Comparison of ENCODE assay signal across 9 cellular contexts in genomic region chr1:161099090-161099802, GRCh38. TPM values are rescaled to one million over a fixed set of nuclear protein-coding genes. Genes with fewer than 3 reads are reported as not detected.
DNase-seq lines count a peak whose midpoint lies in the region; ATAC-seq, FAIRE-seq and TF ChIP-seq lines count a peak whose summit lies in the region.
"Had no signal": no experiment of that assay in that cellular context is flagged by ENCODE, and none has a peak within 500 bp of the region (broad histone marks: within the 10 kb centered on the region; RNA-seq: fewer than 3 reads in every experiment).

No MANE protein-coding gene starts in this region.

- no peak overlapping the region for H2BK5ac ChIP-seq in mesenchymal stem cell (ENCODE audit: low read depth, low read length, poor library complexity, severe bottlenecking)

- H3K9ac ChIP-seq in GM12878 (ENCODE audit: control insufficient read depth, insufficient read depth, low read length) (no peak overlapping the region), mesenchymal stem cell (ENCODE audit: low read length) (peak overlapping the region; percentile 87)

- no peaks in the 10 kb centered on the region for H3K9me3 Mint-ChIP-seq in activated naive CD4-positive, alpha-beta T cell treated with anti-CD3 and anti-CD28 coated beads, Interleukin-2, amount 10 ng/mL, durations not matched to agents 7 days and 5 days
- no peaks in the 10 kb centered on the region for H3K9me3 Mint-ChIP-seq in type B pancreatic cell

- H3K9me3 ChIP-seq in GM12878 (replicated peaks; ENCODE audit: control insufficient read depth, insufficient read depth, low read length): no peaks in the 10 kb centered on the region
- H3K9me3 ChIP-seq in mesenchymal stem cell (ENCODE audit: control insufficient read depth, low read length): no peaks in the 10 kb centered on the region

- H3K27ac ChIP-seq in GM12878 (ENCODE audit: control insufficient read depth, insufficient read depth): no peak overlapping the region; the same call in 1 of the 2 replicates
- H3K27ac ChIP-seq in mesenchymal stem cell (ENCODE audit: low read length, poor library complexity, severe bottlenecking): no peak overlapping the region

- no peak for ATAC-seq in GM12878

- H3K4me1 ChIP-seq in GM12878 (ENCODE audit: control insufficient read depth, insufficient read depth, low read length): peaks cover 29% of the 10 kb centered on the region
- H3K4me1 ChIP-seq in mesenchymal stem cell (ENCODE audit: control insufficient read depth, insufficient read depth, low read depth, low read length): peaks cover 9% of the 10 kb centered on the region

- no peak overlapping the region for H2BK12ac ChIP-seq in mesenchymal stem cell (ENCODE audit: low read length in 2 of 2)

- H3K79me1 ChIP-seq in mesenchymal stem cell (replicated peaks; ENCODE audit: low read length, poor library complexity, severe bottlenecking): peaks cover 8% of the 10 kb centered on the region

- H4K8ac ChIP-seq in mesenchymal stem cell (ENCODE audit: low read length): no peak overlapping the region

- 0 out of 2 replicates have a peak, but pooled peaks have one; percentile 9 for TF ChIP-seq POLR2A in GM12878 (IDR thresholded peaks at IDR 0.05; ENCODE audit: low read depth, low read length)

- H3K27me3 ChIP-seq in GM12878 (replicated peaks in 1 of 2; ENCODE audit: control insufficient read depth in 2 of 2, insufficient read depth in 2 of 2, low read length in 1 of 2) (no peaks in the 10 kb centered on the region), mesenchymal stem cell (ENCODE audit: control insufficient read depth in 1 of 2, insufficient read depth in 1 of 2, low read length in 2 of 2) (no peaks in the 10 kb centered on the region)

- POLR2A ChIA-PET in GM12878 (lab: Charles Lee): interaction anchor here (0.5 to 5.6 kb wide), 9 partner anchors 13 to 129 kb away, joined by 3 to 66 read pairs (median 5); partner anchors contain the start of genes ARHGAP30, NIT1, PFDN2 and USF1

- peak overlapping the region; percentile 81 for H3K4me3 Mint-ChIP-seq in activated naive CD4-positive, alpha-beta T cell treated with anti-CD3 and anti-CD28 coated beads, Interleukin-2, amount 10 ng/mL, durations not matched to agents 7 days and 5 days
- H3K4me3 Mint-ChIP-seq in type B pancreatic cell: peak overlapping the region; percentile 87

- no peak overlapping the region for H3K4ac ChIP-seq in mesenchymal stem cell (ENCODE audit: low read depth in 1 of 2, low read length in 2 of 2)

- no peak overlapping the region for H2BK120ac ChIP-seq in mesenchymal stem cell (ENCODE audit: low read depth, low read length)

- DNase-seq in activated naive CD4-positive, alpha-beta T cell treated with anti-CD3 and anti-CD28 coated beads, Interleukin-2, amount 10 ng/mL, durations not matched to agents 7 days and 5 days: no peak
- DNase-seq in activated naive CD4-positive, alpha-beta T cell (lab: John Stamatoyannopoulos, UW): no peak
- no peak for DNase-seq in GM12878 (ENCODE audit: low read depth, low spot score)
- no peak for DNase-seq in mesenchymal stem cell
- DNase-seq in type B pancreatic cell (ENCODE audit: extremely low spot score, unreplicated experiment): no peak
- no peak for DNase-seq in GF-D8 (lab: John Stamatoyannopoulos, UW)
- no peak for DNase-seq in stimulated activated CD4-positive, alpha-beta T cell treated with anti-CD3 and anti-CD28 coated beads, Interleukin-15, amount 100 ng/mL, for 24 hours
- DNase-seq in midbrain (lab: John Stamatoyannopoulos, UW): no peak
- DNase-seq: NCI-H1436 treated with DMSO at 0.1 percent for 48 hours had no signal

- H3K4me2 ChIP-seq in GM12878 (ENCODE audit: control insufficient read depth, insufficient read depth) (peak overlapping the region; percentile 98), mesenchymal stem cell (ENCODE audit: low read length, poor library complexity, severe bottlenecking) (peak overlapping the region; percentile 78)

- H3K36me3 Mint-ChIP-seq in activated naive CD4-positive, alpha-beta T cell treated with anti-CD3 and anti-CD28 coated beads, Interleukin-2, amount 10 ng/mL, durations not matched to agents 7 days and 5 days: peaks cover 23% of the 10 kb centered on the region
- H3K36me3 Mint-ChIP-seq in type B pancreatic cell: peaks cover 5% of the 10 kb centered on the region

- H2AFZ ChIP-seq in GM12878 (ENCODE audit: control insufficient read depth, low read depth, low read length): no peak overlapping the region
- H2AFZ ChIP-seq in mesenchymal stem cell (ENCODE audit: low read depth, low read length): no peak overlapping the region

- H3K4me3 ChIP-seq in GM12878 (peak overlapping the region; percentile 74; the same call in 1 of the 2 replicates), mesenchymal stem cell (ENCODE audit: insufficient read depth in 1 of 2, low read depth in 1 of 2, low read length in 2 of 2) (peak overlapping the region in 1 of 2 experiments; percentile 94)

- in situ Hi-C loops in GM12878 (cut with MboI): no loop called here

- H3K18ac ChIP-seq in mesenchymal stem cell (ENCODE audit: low read depth in 1 of 2, low read length in 2 of 2): no peak overlapping the region

- TF ChIP-seq EP300 in GM12878 (IDR thresholded peaks at IDR 0.05; ENCODE audit: borderline replicate concordance in 1 of 2, control insufficient read depth in 1 of 2, low read depth in 2 of 2, low read length in 2 of 2): no peak

- TF ChIP-seq CTCF in GM12878 (IDR thresholded peaks at IDR 0.05 in 2 of 3, conservative IDR thresholded peaks at IDR 0.05 in 1 of 3; ENCODE audit: control insufficient read depth in 2 of 3, extremely low read depth in 1 of 3, insufficient read depth in 1 of 3, low read depth in 3 of 3, low read length in 3 of 3): no peak
- no peak for TF ChIP-seq CTCF in type B pancreatic cell (conservative IDR thresholded peaks at IDR 0.05)

- no peaks in the 10 kb centered on the region; the same call in 1 of the 2 replicates for H3K79me2 ChIP-seq in GM12878 (ENCODE audit: control insufficient read depth, insufficient read depth, low read length)

- no peak for FAIRE-seq in GM12878 (lab: Jason Lieb, UNC)

- RAD21 ChIA-PET in GM12878 (lab: Charles Lee; ENCODE audit: unreplicated experiment): interaction anchor here (0.7 to 6.7 kb wide), 6 partner anchors 28 to 283 kb away, joined by 3 to 90 read pairs (median 5); partner anchors contain the start of genes ARHGAP30 and USF1

- H3K14ac ChIP-seq in mesenchymal stem cell (ENCODE audit: low read length in 2 of 2): no peak overlapping the region

- intact Hi-C loops in GM12878 (cut with micrococcal nuclease; ENCODE audit: unreplicated experiment): no loop called here

- H2AK5ac ChIP-seq in mesenchymal stem cell (ENCODE audit: low read length, severe bottlenecking): no peak overlapping the region

- H3K23ac ChIP-seq in mesenchymal stem cell (ENCODE audit: low read length in 2 of 2): no peak overlapping the region

- CTCF ChIA-PET in activated naive CD4-positive, alpha-beta T cell treated with anti-CD3 and anti-CD28 coated beads, Interleukin-2, amount 10 ng/mL, durations not matched to agents 7 days and 5 days (lab: Charles Lee): interaction anchor here (1.0 to 9.6 kb wide), 11 partner anchors 10 to 147 kb away, joined by 3 to 196 read pairs (median 6); partner anchors contain the start of genes ARHGAP30, NECTIN4, NIT1 and PFDN2
- CTCF ChIA-PET in GM12878 (lab: Yijun Ruan, JAX): interaction anchor here (0.8 to 7.6 kb wide), 13 partner anchors 13 to 283 kb away, joined by 3 to 181 read pairs (median 10); partner anchors contain the start of genes ARHGAP30, ITLN2, NIT1 and PFDN2

- H3K4me1 Mint-ChIP-seq in activated naive CD4-positive, alpha-beta T cell treated with anti-CD3 and anti-CD28 coated beads, Interleukin-2, amount 10 ng/mL, durations not matched to agents 7 days and 5 days: peaks cover 23% of the 10 kb centered on the region
- H3K4me1 Mint-ChIP-seq in type B pancreatic cell (ENCODE audit: unreplicated experiment): peaks cover 11% of the 10 kb centered on the region

- H4K20me1 ChIP-seq in GM12878 (ENCODE audit: control insufficient read depth, insufficient read depth): no peaks in the 10 kb centered on the region

- BruUV-seq in GM12878 (replicated peaks; lab: Mats Ljungman, UMichigan): no TSS peak

- H3K36me3 ChIP-seq in GM12878 (ENCODE audit: control insufficient read depth in 2 of 2, insufficient read depth in 2 of 2, low read length in 1 of 2) (peaks cover 4 to 11% of the 10 kb centered on the region in 2 experiments), mesenchymal stem cell (ENCODE audit: control insufficient read depth in 1 of 2, insufficient read depth in 2 of 2, low read depth in 1 of 2, low read length in 2 of 2) (peaks cover 16 to 21% of the 10 kb centered on the region in 2 experiments)

- SMC1A ChIA-PET in GM12878 (lab: Charles Lee; ENCODE audit: uncharacterized antibody, unreplicated experiment): interaction anchor here (0.7 to 7.0 kb wide), 9 partner anchors 13 to 125 kb away, joined by 3 to 110 read pairs (median 3); partner anchors contain the start of gene ARHGAP30

- peaks cover 38% of the 10 kb centered on the region for H3K27me3 Mint-ChIP-seq in activated naive CD4-positive, alpha-beta T cell treated with anti-CD3 and anti-CD28 coated beads, Interleukin-2, amount 10 ng/mL, durations not matched to agents 7 days and 5 days
- peaks cover 4% of the 10 kb centered on the region for H3K27me3 Mint-ChIP-seq in type B pancreatic cell

- no peak overlapping the region for H4K91ac ChIP-seq in mesenchymal stem cell (ENCODE audit: low read length)

- 92% methylated on average over 9 of the region's 9 CpGs for WGBS in GM12878 (ENCODE audit: insufficient coverage, insufficient replicate concordance, low lambda C conversion rate, missing lambda C conversion rate)
- WGBS in mesenchymal stem cell: 97% methylated on average over 9 of the region's 9 CpGs

- no peak overlapping the region for H2BK15ac ChIP-seq in mesenchymal stem cell (ENCODE audit: low read depth, poor library complexity, severe bottlenecking)

- TF ChIP-seq RAD21 in GM12878 (IDR thresholded peaks at IDR 0.05; ENCODE audit: insufficient read depth, low read depth, low read length): no peak

- H3K27ac Mint-ChIP-seq in activated naive CD4-positive, alpha-beta T cell treated with anti-CD3 and anti-CD28 coated beads, Interleukin-2, amount 10 ng/mL, durations not matched to agents 7 days and 5 days: no peak overlapping the region
- peak overlapping the region; percentile 77 for H3K27ac Mint-ChIP-seq in type B pancreatic cell

RNA-seq across cellular contexts. Expression of gene KLHDC9, which starts 1.1 kb away (rescaled TPM):
- 1.7 and 2.1 TPM in 2 replicates for total RNA-seq in GM12878 (2013; cell fraction: nucleolus; rRNA removed)
- 2.2 and 2.5 TPM in 2 replicates for total RNA-seq in GM12878 (2014; rRNA removed)
- 1.2 and 2.1 TPM in 2 replicates for total RNA-seq in GM12878 (2014; rRNA removed; fragmentation: Illumina TruSeq; extraction: Trizol)
- total RNA-seq in GM12878 (2021): 2.7 and 3.3 TPM in 2 replicates
- polyA plus RNA-seq in GM12878 (2011; ENCODE audit: low read depth): 4.2 TPM
- polyA plus RNA-seq in GM12878 (2011; rRNA removed): 3.4 and 3.9 TPM in 2 replicates
- 2.9 and 3.5 TPM in 2 replicates for polyA plus RNA-seq in GM12878 (2011; cell fraction: cytosol; rRNA removed)
- 4.5 and 4.8 TPM in 2 replicates for polyA plus RNA-seq in GM12878 (2011; cell fraction: nucleus; rRNA removed)
- 2.2 and 2.3 TPM in 2 replicates for polyA plus RNA-seq in GM12878 (2012)
- 0.52 and 1.3 TPM in 2 replicates for polyA plus RNA-seq in GM12878 (2014; fragmentation: Illumina TruSeq; extraction: Trizol)
- 1 to 10 TPM in 1 of 2 experiments, under 1 TPM in 1; 0.66 to 1.3 TPM for polyA plus RNA-seq in GM12878 (2014; fragmentation: Nextera tagmentation; extraction: Ambion mirVana)
- polyA plus RNA-seq in GM12878 (2014; rRNA removed): 2.8 and 3.8 TPM in 2 replicates
- polyA plus RNA-seq in GM12878 (2016; fragmentation: Nextera tagmentation; extraction: Ambion mirVana): 1 to 10 TPM; 3.1 to 4.9 TPM
- polyA minus RNA-seq in GM12878 (2011; rRNA and poly(A)+ RNA removed): 0.82 and 1.2 TPM in 2 replicates
- polyA minus RNA-seq in GM12878 (2011; cell fraction: cytosol; rRNA and poly(A)+ RNA removed): not detected in 2 replicates
- polyA minus RNA-seq in GM12878 (2011; cell fraction: nucleus; rRNA and poly(A)+ RNA removed): 1.1 and 1.5 TPM in 2 replicates
- 1.3 TPM for polyA plus RNA-seq in mesenchymal stem cell (2013, experiment 1 of 2)
- 1.7 TPM for polyA plus RNA-seq in mesenchymal stem cell (2013, experiment 2 of 2)
- total RNA-seq in type B pancreatic cell (ENCODE audit: low replicate concordance): 14.1 and 14.3 TPM in 2 replicates

RNA-seq across cellular contexts. Expression of gene NECTIN4, which starts 9.9 kb away (rescaled TPM):
- total RNA-seq in GM12878 (2013; cell fraction: nucleolus; rRNA removed): not detected in 2 replicates
- 2.5 and 2.8 TPM in 2 replicates for total RNA-seq in GM12878 (2014; rRNA removed)
- 3.1 and 3.3 TPM in 2 replicates for total RNA-seq in GM12878 (2014; rRNA removed; fragmentation: Illumina TruSeq; extraction: Trizol)
- total RNA-seq in GM12878 (2021): 4.0 and 5.6 TPM in 2 replicates
- polyA plus RNA-seq in GM12878 (2011; ENCODE audit: low read depth): 3.0 TPM
- 7.5 and 8.7 TPM in 2 replicates for polyA plus RNA-seq in GM12878 (2011; rRNA removed)
- polyA plus RNA-seq in GM12878 (2011; cell fraction: cytosol; rRNA removed): 6.4 and 9.5 TPM in 2 replicates
- polyA plus RNA-seq in GM12878 (2011; cell fraction: nucleus; rRNA removed): 5.1 and 6.9 TPM in 2 replicates
- polyA plus RNA-seq in GM12878 (2012): 2.3 and 3.2 TPM in 2 replicates
- 2.6 and 4.5 TPM in 2 replicates for polyA plus RNA-seq in GM12878 (2014; fragmentation: Illumina TruSeq; extraction: Trizol)
- 1 to 10 TPM; 3.2 to 3.5 TPM for polyA plus RNA-seq in GM12878 (2014; fragmentation: Nextera tagmentation; extraction: Ambion mirVana)
- 3.4 TPM in 2 replicates for polyA plus RNA-seq in GM12878 (2014; rRNA removed)
- 1 to 10 TPM; 6.9 to 8.3 TPM for polyA plus RNA-seq in GM12878 (2016; fragmentation: Nextera tagmentation; extraction: Ambion mirVana)
- 14.3 and 18.7 TPM in 2 replicates for polyA minus RNA-seq in GM12878 (2011; rRNA and poly(A)+ RNA removed)
- 2.3 and 4.4 TPM in 2 replicates for polyA minus RNA-seq in GM12878 (2011; cell fraction: cytosol; rRNA and poly(A)+ RNA removed)
- 2.3 and 5.5 TPM in 2 replicates for polyA minus RNA-seq in GM12878 (2011; cell fraction: nucleus; rRNA and poly(A)+ RNA removed)
- polyA plus RNA-seq in mesenchymal stem cell (2013, experiment 1 of 2): 0.03 TPM
- polyA plus RNA-seq in mesenchymal stem cell (2013, experiment 2 of 2): 0.01 TPM
- 57.7 and 193 TPM in 2 replicates for total RNA-seq in type B pancreatic cell (ENCODE audit: low replicate concordance)

RNA-seq across cellular contexts. Expression of gene PFDN2, which starts 18.6 kb away (rescaled TPM):
- total RNA-seq in GM12878 (2013; cell fraction: nucleolus; rRNA removed): 2.0 and 4.3 TPM in 2 replicates
- total RNA-seq in GM12878 (2014; rRNA removed): 52.1 and 52.3 TPM in 2 replicates
- 44.0 and 54.3 TPM in 2 replicates for total RNA-seq in GM12878 (2014; rRNA removed; fragmentation: Illumina TruSeq; extraction: Trizol)
- total RNA-seq in GM12878 (2021): 76.8 and 81.8 TPM in 2 replicates
- 45.1 TPM for polyA plus RNA-seq in GM12878 (2011; ENCODE audit: low read depth)
- polyA plus RNA-seq in GM12878 (2011; rRNA removed): 111 and 127 TPM in 2 replicates
- polyA plus RNA-seq in GM12878 (2011; cell fraction: cytosol; rRNA removed): 103 and 106 TPM in 2 replicates
- 34.5 and 52.5 TPM in 2 replicates for polyA plus RNA-seq in GM12878 (2011; cell fraction: nucleus; rRNA removed)
- polyA plus RNA-seq in GM12878 (2012): 82.6 and 88.2 TPM in 2 replicates
- 63.2 and 84.1 TPM in 2 replicates for polyA plus RNA-seq in GM12878 (2014; fragmentation: Illumina TruSeq; extraction: Trizol)
- polyA plus RNA-seq in GM12878 (2014; fragmentation: Nextera tagmentation; extraction: Ambion mirVana): 10 to 100 TPM; 30.0 to 59.6 TPM
- polyA plus RNA-seq in GM12878 (2014; rRNA removed): 102 and 117 TPM in 2 replicates
- polyA plus RNA-seq in GM12878 (2016; fragmentation: Nextera tagmentation; extraction: Ambion mirVana): 100 to 1,000 TPM; 136 to 141 TPM
- polyA minus RNA-seq in GM12878 (2011; rRNA and poly(A)+ RNA removed): 24.8 and 34.2 TPM in 2 replicates
- 14.4 and 21.2 TPM in 2 replicates for polyA minus RNA-seq in GM12878 (2011; cell fraction: cytosol; rRNA and poly(A)+ RNA removed)
- polyA minus RNA-seq in GM12878 (2011; cell fraction: nucleus; rRNA and poly(A)+ RNA removed): 2.9 and 8.3 TPM in 2 replicates
- 252 TPM for polyA plus RNA-seq in mesenchymal stem cell (2013, experiment 1 of 2)
- 245 TPM for polyA plus RNA-seq in mesenchymal stem cell (2013, experiment 2 of 2)
- total RNA-seq in type B pancreatic cell (ENCODE audit: low replicate concordance): 41.1 and 50.9 TPM in 2 replicates

RNA-seq across cellular contexts. Expression of gene NIT1, which starts 18.7 kb away (rescaled TPM):
- total RNA-seq in GM12878 (2013; cell fraction: nucleolus; rRNA removed): 53.0 and 53.6 TPM in 2 replicates
- total RNA-seq in GM12878 (2014; rRNA removed) (27.9 and 33.0 TPM in 2 replicates), GM12878 (2014; rRNA removed; fragmentation: Illumina TruSeq; extraction: Trizol) (24.0 and 25.0 TPM in 2 replicates), GM12878 (2021) (27.4 and 28.8 TPM in 2 replicates), type B pancreatic cell (ENCODE audit: low replicate concordance) (42.4 and 47.5 TPM in 2 replicates)
- polyA plus RNA-seq in GM12878 (2011; ENCODE audit: low read depth): 18.2 TPM
- polyA plus RNA-seq in GM12878 (2011; rRNA removed) (10.5 and 19.2 TPM in 2 replicates), GM12878 (2014; fragmentation: Illumina TruSeq; extraction: Trizol) (20.8 and 27.2 TPM in 2 replicates), GM12878 (2014; fragmentation: Nextera tagmentation; extraction: Ambion mirVana) (10 to 100 TPM; 43.1 to 54.4 TPM), GM12878 (2014; rRNA removed) (27.3 and 27.4 TPM in 2 replicates), GM12878 (2016; fragmentation: Nextera tagmentation; extraction: Ambion mirVana) (10 to 100 TPM; 35.3 to 40.4 TPM)
- 29.7 and 31.4 TPM in 2 replicates for polyA plus RNA-seq in GM12878 (2011; cell fraction: cytosol; rRNA removed)
- 46.3 and 63.1 TPM in 2 replicates for polyA plus RNA-seq in GM12878 (2011; cell fraction: nucleus; rRNA removed)
- 22.7 and 33.5 TPM in 2 replicates for polyA plus RNA-seq in GM12878 (2012)
- polyA minus RNA-seq in GM12878 (2011; rRNA and poly(A)+ RNA removed): 22.1 and 27.7 TPM in 2 replicates
- 6.1 and 8.5 TPM in 2 replicates for polyA minus RNA-seq in GM12878 (2011; cell fraction: cytosol; rRNA and poly(A)+ RNA removed)
- 27.1 and 27.3 TPM in 2 replicates for polyA minus RNA-seq in GM12878 (2011; cell fraction: nucleus; rRNA and poly(A)+ RNA removed)
- 28.8 TPM for polyA plus RNA-seq in mesenchymal stem cell (2013, experiment 1 of 2)
- polyA plus RNA-seq in mesenchymal stem cell (2013, experiment 2 of 2): 28.9 TPM

RNA-seq across cellular contexts. Expression of gene ARHGAP30, which starts 29.6 kb away (rescaled TPM):
- 49.9 and 52.0 TPM in 2 replicates for total RNA-seq in GM12878 (2013; cell fraction: nucleolus; rRNA removed)
- 64.8 and 72.0 TPM in 2 replicates for total RNA-seq in GM12878 (2014; rRNA removed)
- 78.5 and 78.9 TPM in 2 replicates for total RNA-seq in GM12878 (2014; rRNA removed; fragmentation: Illumina TruSeq; extraction: Trizol)
- total RNA-seq in GM12878 (2021): 136 and 143 TPM in 2 replicates
- 51.5 TPM for polyA plus RNA-seq in GM12878 (2011; ENCODE audit: low read depth)
- polyA plus RNA-seq in GM12878 (2011; rRNA removed): 68.3 and 90.2 TPM in 2 replicates
- 120 and 128 TPM in 2 replicates for polyA plus RNA-seq in GM12878 (2011; cell fraction: cytosol; rRNA removed)
- polyA plus RNA-seq in GM12878 (2011; cell fraction: nucleus; rRNA removed): 83.8 and 88.7 TPM in 2 replicates
- polyA plus RNA-seq in GM12878 (2012): 86.4 and 90.3 TPM in 2 replicates
- 74.3 and 94.1 TPM in 2 replicates for polyA plus RNA-seq in GM12878 (2014; fragmentation: Illumina TruSeq; extraction: Trizol)
- 10 to 100 TPM; 12.9 to 20.9 TPM for polyA plus RNA-seq in GM12878 (2014; fragmentation: Nextera tagmentation; extraction: Ambion mirVana)
- polyA plus RNA-seq in GM12878 (2014; rRNA removed): 81.9 and 86.9 TPM in 2 replicates
- 10 to 100 TPM; 64.1 to 74.0 TPM for polyA plus RNA-seq in GM12878 (2016; fragmentation: Nextera tagmentation; extraction: Ambion mirVana)
- 65.2 and 132 TPM in 2 replicates for polyA minus RNA-seq in GM12878 (2011; rRNA and poly(A)+ RNA removed)
- 46.4 and 49.8 TPM in 2 replicates for polyA minus RNA-seq in GM12878 (2011; cell fraction: cytosol; rRNA and poly(A)+ RNA removed)
- polyA minus RNA-seq in GM12878 (2011; cell fraction: nucleus; rRNA and poly(A)+ RNA removed): 23.0 and 35.9 TPM in 2 replicates
- polyA plus RNA-seq in mesenchymal stem cell (2013, experiment 1 of 2): 0.04 TPM
- 0.03 TPM for polyA plus RNA-seq in mesenchymal stem cell (2013, experiment 2 of 2)
- total RNA-seq in type B pancreatic cell (ENCODE audit: low replicate concordance): 1.3 and 3.3 TPM in 2 replicates
